Comparison of ENCODE assay signal across 8 cellular contexts in genomic region chr3:49723631-49724551, GRCh38. TPM values are rescaled to one million over a fixed set of nuclear protein-coding genes. Genes with fewer than 3 reads are reported as not detected.
DNase-seq lines count a peak whose midpoint lies in the region; ATAC-seq, FAIRE-seq and TF ChIP-seq lines count a peak whose summit lies in the region.

Gene GMPPB (minus strand): TSS chr3:49723951. CDS start chr3:49723726, 225 bp downstream.

- peak in 1 of 2 experiments; percentile 16; a peak in 2 of 4 replicates for TF ChIP-seq POLR2A in HepG2 (IDR thresholded peaks at IDR 0.05; ENCODE audit: insufficient read depth in 1 of 2, low read depth in 2 of 2, low read length in 2 of 2)

- H3K27ac Mint-ChIP-seq in CD4-positive, CD25-positive, alpha-beta regulatory T cell: peak within 1 kb of the TSS; percentile 89 to 97 (median 94)
- H3K27ac Mint-ChIP-seq in dendritic cell treated with granulocyte-macrophage colony-stimulating factor and Interleukin-4, amounts not matched to agents 40 ng/mL and 50 ng/mL, for 4 days: peak within 1 kb of the TSS; percentile 100

- H3K27me3 Mint-ChIP-seq in CD4-positive, CD25-positive, alpha-beta regulatory T cell: no peaks in the 10 kb centered on the region
- H3K27me3 Mint-ChIP-seq in dendritic cell treated with granulocyte-macrophage colony-stimulating factor and Interleukin-4, amounts not matched to agents 40 ng/mL and 50 ng/mL, for 4 days: peaks cover 2% of the 10 kb centered on the region

- 1% methylated on average over 28 of the region's 102 CpGs for WGBS in HepG2 (ENCODE audit: low lambda C conversion rate)

- H3K36me3 Mint-ChIP-seq in CD4-positive, CD25-positive, alpha-beta regulatory T cell: no peaks in the 10 kb centered on the region
- H3K36me3 Mint-ChIP-seq in dendritic cell treated with granulocyte-macrophage colony-stimulating factor and Interleukin-4, amounts not matched to agents 40 ng/mL and 50 ng/mL, for 4 days (ENCODE audit: low read depth): peaks cover 83% of the 10 kb centered on the region

- TF ChIP-seq EP300 in HepG2 (IDR thresholded peaks at IDR 0.05; ENCODE audit: low read depth in 2 of 2, low read length in 2 of 2) (no peak), HepG2 (CRISPR knock-in tag; IDR thresholded peaks at IDR 0.05; ENCODE audit: borderline replicate concordance) (no peak; the same call in 1 of the 2 replicates)

- CTCF ChIA-PET in HepG2 (lab: Yijun Ruan, JAX; ENCODE audit: low intra/inter-chr PET ratio, low total read pairs): no interaction called here

- peak within 1 kb of the TSS; percentile 74 for H3K4me3 ChIP-seq in CD4-positive, CD25-positive, alpha-beta regulatory T cell (ENCODE audit: low read depth, low read length)
- peak within 1 kb of the TSS; percentile 80 to 100 (median 97); a peak in 5 of 6 replicates for H3K4me3 ChIP-seq in HepG2 (replicated peaks in 1 of 3; ENCODE audit: insufficient read depth in 1 of 3, low read depth in 2 of 3, low read length in 3 of 3)

- peaks cover 26% of the 10 kb centered on the region for H3K36me3 ChIP-seq in CD4-positive, CD25-positive, alpha-beta regulatory T cell (ENCODE audit: control insufficient read depth, insufficient read depth, low read length)
- peaks cover 19 to 40% of the 10 kb centered on the region in 2 experiments for H3K36me3 ChIP-seq in HepG2 (replicated peaks in 1 of 2; ENCODE audit: control insufficient read depth in 1 of 2, insufficient read depth in 2 of 2, low read length in 2 of 2)

- peak; percentile 2 for TF ChIP-seq CTCF in HepG2 (CRISPR knock-in tag; IDR thresholded peaks at IDR 0.05)

- peak; percentile 82 to 83 for ATAC-seq in CD4-positive, CD25-positive, alpha-beta regulatory T cell (ENCODE audit: low read depth in 2 of 2)
- ATAC-seq in GM19438 (IDR thresholded peaks at IDR 0.05; ENCODE audit: low read depth, unreplicated experiment): peak; percentile 72
- peak; percentile 76 for ATAC-seq in HG03571 (IDR thresholded peaks at IDR 0.05; ENCODE audit: unreplicated experiment)
- peak; percentile 89 for ATAC-seq in HepG2

- H3K4me3 Mint-ChIP-seq in CD4-positive, CD25-positive, alpha-beta regulatory T cell: peak within 1 kb of the TSS; percentile 92 to 97 (median 96)
- peak within 1 kb of the TSS; percentile 94 for H3K4me3 Mint-ChIP-seq in dendritic cell treated with granulocyte-macrophage colony-stimulating factor and Interleukin-4, amounts not matched to agents 40 ng/mL and 50 ng/mL, for 4 days

- peaks cover 0 to 49% (median 19%) of the 10 kb centered on the region in 4 donors for H3K4me1 Mint-ChIP-seq in CD4-positive, CD25-positive, alpha-beta regulatory T cell
- H3K4me1 Mint-ChIP-seq in dendritic cell treated with granulocyte-macrophage colony-stimulating factor and Interleukin-4, amounts not matched to agents 40 ng/mL and 50 ng/mL, for 4 days (ENCODE audit: low read depth): peaks cover 62% of the 10 kb centered on the region

- H3K4me1 ChIP-seq in CD4-positive, CD25-positive, alpha-beta regulatory T cell (ENCODE audit: control insufficient read depth, insufficient read depth, low read length, poor library complexity, severe bottlenecking): peaks cover 25% of the 10 kb centered on the region
- H3K4me1 ChIP-seq in HepG2 (ENCODE audit: insufficient read depth, low read length): peaks cover 21% of the 10 kb centered on the region

- no peaks in the 10 kb centered on the region for H3K9me3 Mint-ChIP-seq in CD4-positive, CD25-positive, alpha-beta regulatory T cell
- no peaks in the 10 kb centered on the region for H3K9me3 Mint-ChIP-seq in dendritic cell treated with granulocyte-macrophage colony-stimulating factor and Interleukin-4, amounts not matched to agents 40 ng/mL and 50 ng/mL, for 4 days

- no peak within 1 kb of the TSS for H2AFZ ChIP-seq in HepG2 (ENCODE audit: low read length)

- peak within 1 kb of the TSS; percentile 88 for H3K4me2 ChIP-seq in HepG2 (ENCODE audit: low read depth, low read length)

- in situ Hi-C loops in HepG2 (cut with HindIII; ENCODE audit: extremely low pct_ligation_motif_present, low pct_unique_long_range_greater_than_20kb): no loop called here

- H3K27ac ChIP-seq in CD4-positive, CD25-positive, alpha-beta regulatory T cell (ENCODE audit: insufficient read depth, low read length, poor library complexity, severe bottlenecking): peak within 1 kb of the TSS; percentile 96
- H3K27ac ChIP-seq in HepG2 (ENCODE audit: extremely low read length, insufficient read depth, low read length): peak within 1 kb of the TSS; percentile 87

- H4K20me1 ChIP-seq in HepG2 (ENCODE audit: insufficient read depth, low read length): no peaks in the 10 kb centered on the region

- TF ChIP-seq RAD21 in HepG2 (CRISPR knock-in tag; IDR thresholded peaks at IDR 0.05): peak; percentile 63

- BruUV-seq in HepG2 (replicated peaks; lab: Mats Ljungman, UMichigan): TSS peak; percentile 53

- FAIRE-seq in HepG2 (lab: Jason Lieb, UNC): peak; percentile 61

- intact Hi-C loops in dendritic cell treated with granulocyte-macrophage colony-stimulating factor and Interleukin-4, amounts not matched to agents 40 ng/mL and 50 ng/mL, for 4 days (cut with micrococcal nuclease): loop anchor here (5.0 to 10.0 kb wide), 2 partner anchors 61 to 702 kb away; partner anchors contain the start of genes IP6K1 and NDUFAF3
- intact Hi-C loops in HepG2 (cut with micrococcal nuclease; ENCODE audit: unreplicated experiment): loop anchor here (2.0 kb wide), 1 partner anchor 47 kb away; no protein-coding TSS in a partner anchor

- POLR2A ChIA-PET in HepG2 (lab: Yijun Ruan, JAX): interaction anchor here (0.8 to 1.8 kb wide), 3 partner anchors 25 to 84 kb away, joined by 3 to 4 read pairs (median 3); partner anchors contain the start of gene INKA1

- peak; percentile 89 to 96 (median 89) for DNase-seq in CD4-positive, CD25-positive, alpha-beta regulatory T cell
- DNase-seq in NCI-H82 (lab: John Stamatoyannopoulos, UW) (peak; percentile 97), HepG2 (ENCODE audit: low spot score) (peak; percentile 93)
- DNase-seq in activated CD4-positive, alpha-beta T cell treated with anti-CD3 and anti-CD28 coated beads, Interleukin-2, amount 50 U/mL, for 4 hours: peak; percentile 83 to 86
- peak; percentile 92 to 95 for DNase-seq in stimulated activated CD4-positive, alpha-beta T cell treated with anti-CD3 and anti-CD28 coated beads, Interleukin-2, amount 100 ng/mL, for 48 hours

- H3K9me3 ChIP-seq in CD4-positive, CD25-positive, alpha-beta regulatory T cell (ENCODE audit: control insufficient read depth in 2 of 2, low read length in 2 of 2): no peaks in the 10 kb centered on the region
- no peaks in the 10 kb centered on the region for H3K9me3 ChIP-seq in HepG2 (ENCODE audit: low read length)

- no peaks in the 10 kb centered on the region for H3K27me3 ChIP-seq in CD4-positive, CD25-positive, alpha-beta regulatory T cell (ENCODE audit: control insufficient read depth, insufficient read depth, low read length)
- H3K27me3 ChIP-seq in HepG2 (ENCODE audit: control insufficient read depth in 1 of 2, insufficient read depth in 2 of 2, low read length in 2 of 2): no peaks in the 10 kb centered on the region

- H3K9ac ChIP-seq in HepG2 (ENCODE audit: insufficient read depth, low read depth, low read length): peak within 1 kb of the TSS; percentile 95

- peaks cover 13% of the 10 kb centered on the region for H3K79me2 ChIP-seq in HepG2 (ENCODE audit: insufficient read depth, low read length)

TF ChIP-seq in HepG2, 621 proteins besides CTCF, POLR2A, EP300 and RAD21 (continues in another document):
- TF ChIP-seq KDM5B (CRISPR knock-in tag; IDR thresholded peaks at IDR 0.05; ENCODE audit: borderline replicate concordance) (peak; percentile 89; the same call in 1 of the 2 replicates), RNF2 (conservative IDR thresholded peaks at IDR 0.05; ENCODE audit: low read depth) (no peak), ZNF788 (CRISPR knock-in tag; IDR thresholded peaks at IDR 0.05; ENCODE audit: borderline replicate concordance) (no peak; the same call in 1 of the 2 replicates), DMAP1 (CRISPR knock-in tag; IDR thresholded peaks at IDR 0.05) (peak; percentile 71), ZNF12 (CRISPR knock-in tag; IDR thresholded peaks at IDR 0.05) (0 out of 2 replicates have a peak, but pooled peaks have one; percentile 7)

RNA-seq across cellular contexts. Expression of gene GMPPB, which starts in this region (rescaled TPM):
- total RNA-seq in CD4-positive, CD25-positive, alpha-beta regulatory T cell: 32.1 TPM
- 10 to 100 TPM; 14.7 to 29.7 (median 16.9) TPM for polyA plus RNA-seq in CD4-positive, CD25-positive, alpha-beta regulatory T cell
- 21.7 and 23.1 TPM in 2 replicates for total RNA-seq in HepG2 (2016; rRNA removed; fragmentation: Illumina TruSeq; extraction: Trizol)
- 3.9 and 5.4 TPM in 2 replicates for total RNA-seq in HepG2 (2016; cell fraction: cytosol; rRNA removed; fragmentation: Illumina TruSeq; extraction: Trizol; ENCODE audit: low read depth)
- total RNA-seq in HepG2 (2016; cell fraction: insoluble cytoplasmic fraction; rRNA removed; fragmentation: Illumina TruSeq; extraction: Trizol): 21.2 and 23.8 TPM in 2 replicates
- total RNA-seq in HepG2 (2016; cell fraction: membrane; rRNA removed; fragmentation: Illumina TruSeq; extraction: Trizol): 7.3 and 8.9 TPM in 2 replicates
- total RNA-seq in HepG2 (2016; cell fraction: nucleus; rRNA removed; fragmentation: Illumina TruSeq; extraction: Trizol): 14.9 and 16.7 TPM in 2 replicates
- polyA plus RNA-seq in HepG2 (2011; rRNA removed): 6.5 and 9.1 TPM in 2 replicates
- polyA plus RNA-seq in HepG2 (2011; cell fraction: cytosol; rRNA removed): 6.3 and 8.4 TPM in 2 replicates
- 15.5 and 21.5 TPM in 2 replicates for polyA plus RNA-seq in HepG2 (2011; cell fraction: nucleus; rRNA removed)
- polyA plus RNA-seq in HepG2 (2012): 4.8 and 5.8 TPM in 2 replicates
- polyA plus RNA-seq in HepG2 (2016; cell fraction: cytosol; fragmentation: Illumina TruSeq; extraction: Trizol; ENCODE audit: low read depth): 3.3 and 3.7 TPM in 2 replicates
- polyA plus RNA-seq in HepG2 (2016; cell fraction: insoluble cytoplasmic fraction; fragmentation: Illumina TruSeq; extraction: Trizol; ENCODE audit: low read depth): 17.8 and 18.8 TPM in 2 replicates
- polyA plus RNA-seq in HepG2 (2016; cell fraction: membrane; fragmentation: Illumina TruSeq; extraction: Trizol; ENCODE audit: low read depth): 4.7 and 5.8 TPM in 2 replicates
- polyA plus RNA-seq in HepG2 (2016; cell fraction: nucleus; fragmentation: Illumina TruSeq; extraction: Trizol; ENCODE audit: insufficient read depth, low read depth): 23.9 and 25.9 TPM in 2 replicates
- 21.4 and 30.7 TPM in 2 replicates for polyA minus RNA-seq in HepG2 (2011; rRNA and poly(A)+ RNA removed; ENCODE audit: low replicate concordance)
- 4.2 and 5.6 TPM in 2 replicates for polyA minus RNA-seq in HepG2 (2011; cell fraction: cytosol; rRNA and poly(A)+ RNA removed)
- 12.6 and 20.3 TPM in 2 replicates for polyA minus RNA-seq in HepG2 (2011; cell fraction: nucleus; rRNA and poly(A)+ RNA removed)

Comparison
In these comparisons a context has a peak if more than half of its experiments do, and no peak if none do; other contexts are left out.
1. Peak in every context shown above with its lines: DNase-seq, ATAC-seq, H3K4me3 ChIP-seq and H3K27ac ChIP-seq.